ENCODE assay signal across 22 cellular contexts in genomic region chr20:21516180-21516567, GRCh38. TPM values are rescaled to one million over a fixed set of nuclear protein-coding genes. Genes with fewer than 3 reads are reported as not detected.
DNase-seq lines count a peak whose midpoint lies in the region; ATAC-seq, FAIRE-seq and TF ChIP-seq lines count a peak whose summit lies in the region.
"Had no signal": no experiment of that assay in that cellular context is flagged by ENCODE, and none has a peak within 500 bp of the region (broad histone marks: within the 10 kb centered on the region; RNA-seq: fewer than 3 reads in every experiment).

No MANE protein-coding gene starts in this region.

- H3K27ac ChIP-seq in SK-N-MC (peak overlapping the region; percentile 98), smooth muscle cell (ENCODE audit: low read depth) (no peak overlapping the region)
- H3K27ac ChIP-seq: pancreas had no signal

- H3K4me1 ChIP-seq in smooth muscle cell (ENCODE audit: low read depth): peaks cover 25% of the 10 kb centered on the region
- peaks cover 11% of the 10 kb centered on the region for H3K4me1 ChIP-seq in HAP-1
- H3K4me1 ChIP-seq: pancreas had no signal

- peaks cover 77% of the 10 kb centered on the region for H3K27me3 Mint-ChIP-seq in activated CD4-positive, alpha-beta T cell treated with anti-CD3 and anti-CD28 coated beads, Interleukin-2, amount 10 ng/mL, durations not matched to agents 24 days and 14 days

- no peak for DNase-seq in activated CD4-positive, alpha-beta T cell treated with anti-CD3 and anti-CD28 coated beads, Interleukin-2, amount 10 ng/mL, durations not matched to agents 24 days and 14 days
- DNase-seq in activated CD4-positive, alpha-beta T cell treated with anti-CD3 and anti-CD28 coated beads, Interleukin-2, amount 50 U/mL, for 48 hours: no peak
- DNase-seq in SK-N-MC (ENCODE audit: low read depth, low spot score) (no peak), frontal cortex (ENCODE audit: low spot score in 2 of 2) (peak; percentile 20 to 29), smooth muscle cell (lab: John Stamatoyannopoulos, UW; ENCODE audit: unreplicated experiment) (no peak), NCI-H774 (lab: John Stamatoyannopoulos, UW) (no peak), HAP-1 (ENCODE audit: low spot score in 2 of 2) (no peak)
- DNase-seq: activated gamma-delta T cell treated with Interleukin-2 at 50 U/mL for 16 hours; DMS79 treated with DMSO at 0.1 percent for 48 hours; effector memory CD4-positive, alpha-beta T cell; mucosa of descending colon; NCI-H2029 treated with DMSO at 0.1 percent for 48 hours; NCI-H524; OCI-M1; stimulated activated CD4-positive, alpha-beta T cell treated with anti-CD3 and anti-CD28 coated beads, Interleukin-4, amount 100 ng/mL, for 4 hours; trophoblast cell had no signal

- 2% methylated on average over 20 of the region's 20 CpGs for WGBS in smooth muscle cell (ENCODE audit: low lambda C conversion rate)

- H3K4me2 ChIP-seq in smooth muscle cell: peak overlapping the region; percentile 5

- peak overlapping the region; percentile 42 for H3K27ac Mint-ChIP-seq in activated CD4-positive, alpha-beta T cell treated with anti-CD3 and anti-CD28 coated beads, Interleukin-2, amount 10 ng/mL, durations not matched to agents 24 days and 14 days

- H3K4me3 Mint-ChIP-seq in activated CD4-positive, alpha-beta T cell treated with anti-CD3 and anti-CD28 coated beads, Interleukin-2, amount 10 ng/mL, durations not matched to agents 24 days and 14 days: no peak overlapping the region

- no peak for TF ChIP-seq CTCF in smooth muscle cell (IDR thresholded peaks at IDR 0.05; ENCODE audit: borderline replicate concordance, insufficient read depth, poor library complexity, severe bottlenecking)

- H3K27me3 ChIP-seq in smooth muscle cell (ENCODE audit: low read depth) (peaks cover 100% of the 10 kb centered on the region), HAP-1 (ENCODE audit: low read depth) (peaks cover 18% of the 10 kb centered on the region)

- intact Hi-C loops in activated CD4-positive, alpha-beta T cell treated with anti-CD3 and anti-CD28 coated beads, Interleukin-2, amount 10 ng/mL, durations not matched to agents 24 days and 14 days (cut with micrococcal nuclease): loop anchor here (5.0 kb wide), 1 partner anchor 1066 kb away; the partner anchor contains the start of gene FOXA2

- H3K9ac ChIP-seq in SK-N-MC (ENCODE audit: insufficient read length): no peak overlapping the region
- H3K9ac ChIP-seq in smooth muscle cell (ENCODE audit: low read depth): no peak overlapping the region

- in situ Hi-C loops in HAP-1 (cut with MboI; ENCODE audit: low sequenced_read_pairs): loop anchor here (25.0 kb wide), 1 partner anchor 1846 kb away; the partner anchor contains the start of genes GZF1 and NXT1

- H3K36me3 Mint-ChIP-seq in activated CD4-positive, alpha-beta T cell treated with anti-CD3 and anti-CD28 coated beads, Interleukin-2, amount 10 ng/mL, durations not matched to agents 24 days and 14 days (ENCODE audit: low read depth): peaks cover 9% of the 10 kb centered on the region

- no peak for FAIRE-seq in frontal cortex (lab: Jason Lieb, UNC)
- FAIRE-seq: A204.1, bronchial epithelial cell, pancreas had no signal

- peaks cover 9% of the 10 kb centered on the region for H3K9me3 Mint-ChIP-seq in activated CD4-positive, alpha-beta T cell treated with anti-CD3 and anti-CD28 coated beads, Interleukin-2, amount 10 ng/mL, durations not matched to agents 24 days and 14 days

- H3K4me3 ChIP-seq in SK-N-MC (no peak overlapping the region), smooth muscle cell (no peak overlapping the region), HAP-1 (no peak overlapping the region)
- H3K4me3 ChIP-seq: mucosa of descending colon, pancreas had no signal

- ATAC-seq in HG02981 (IDR thresholded peaks at IDR 0.05; ENCODE audit: unreplicated experiment): no peak
- ATAC-seq: mucosa of descending colon, pancreas had no signal

- H2AFZ ChIP-seq in smooth muscle cell (ENCODE audit: low read depth): no peak overlapping the region

- H3K9me3 ChIP-seq in SK-N-MC (ENCODE audit: low read depth, low read length) (no peaks in the 10 kb centered on the region), smooth muscle cell (replicated peaks; ENCODE audit: low read depth) (no peaks in the 10 kb centered on the region), HAP-1 (no peaks in the 10 kb centered on the region)
- H3K9me3 ChIP-seq: mucosa of descending colon, pancreas had no signal

- H3F3A ChIP-seq in smooth muscle cell (ENCODE audit: low read depth): no peaks in the 10 kb centered on the region

- H3K36me3 ChIP-seq in SK-N-MC (ENCODE audit: insufficient read depth, low read length): peaks cover 20% of the 10 kb centered on the region
- H3K36me3 ChIP-seq in smooth muscle cell (ENCODE audit: low read depth): no peaks in the 10 kb centered on the region
- H3K36me3 ChIP-seq in HAP-1 (replicated peaks): peaks cover 9% of the 10 kb centered on the region
- H3K36me3 ChIP-seq: pancreas had no signal

- H3K79me2 ChIP-seq in smooth muscle cell (ENCODE audit: low read depth): no peaks in the 10 kb centered on the region

- no peaks in the 10 kb centered on the region for H4K20me1 ChIP-seq in smooth muscle cell (ENCODE audit: low read depth)

- H3K4me1 Mint-ChIP-seq in activated CD4-positive, alpha-beta T cell treated with anti-CD3 and anti-CD28 coated beads, Interleukin-2, amount 10 ng/mL, durations not matched to agents 24 days and 14 days: peaks cover 21% of the 10 kb centered on the region

RNA-seq across cellular contexts. Expression of gene NKX2-2, which starts 2.3 kb away (rescaled TPM):
- not detected in 2 replicates for total RNA-seq in activated CD4-positive, alpha-beta T cell treated with anti-CD3 and anti-CD28 coated beads, Interleukin-2, amount 10 ng/mL, durations not matched to agents 24 days and 14 days
- 0.41 TPM for total RNA-seq in frontal cortex
- not detected in 2 replicates for total RNA-seq in smooth muscle cell
- not detected in 2 replicates for polyA plus RNA-seq in smooth muscle cell
- total RNA-seq: activated CD8-positive, alpha-beta memory T cell treated with anti-CD3 and anti-CD28 coated beads for 36 hours; bronchial epithelial cell; SK-MEL-5 had no signal

Comparison
In these comparisons a context has a peak if more than half of its experiments do, and no peak if none do; other contexts are left out.
1. DNase-seq: peak in frontal cortex (2 of 2); none in activated CD4-positive, alpha-beta T cell treated with anti-CD3 and anti-CD28 coated beads, Interleukin-2, amount 10 ng/mL, durations not matched to agents 24 days and 14 days (single experiment), activated CD4-positive, alpha-beta T cell treated with anti-CD3 and anti-CD28 coated beads, Interleukin-2, amount 50 U/mL, for 48 hours (0 of 2), SK-N-MC (single experiment), smooth muscle cell (single experiment), NCI-H774 (single experiment) and HAP-1 (0 of 2).